16 cellular contexts compared by ENCODE assay signal in genomic region chr7:102897211-102897621, GRCh38. TPM values are rescaled to one million over a fixed set of nuclear protein-coding genes. Genes with fewer than 3 reads are reported as not detected.
DNase-seq lines count a peak whose midpoint lies in the region; ATAC-seq and TF ChIP-seq lines count a peak whose summit lies in the region.
"Had no signal": no experiment of that assay in that cellular context is flagged by ENCODE, and none has a peak within 500 bp of the region (broad histone marks: within the 10 kb centered on the region; RNA-seq: fewer than 3 reads in every experiment).

No MANE protein-coding gene starts in this region.

- no peaks in the 10 kb centered on the region for H3K27me3 Mint-ChIP-seq in activated naive CD8-positive, alpha-beta T cell treated with anti-CD3 and anti-CD28 coated beads for 36 hours

- in situ Hi-C loops in gastrocnemius medialis (cut with MboI; ENCODE audit: low sequenced_read_pairs in 4 of 4) = no loop called here

- TF ChIP-seq POLR2A in gastrocnemius medialis (IDR thresholded peaks at IDR 0.05) = no peak

- H3K9me3 ChIP-seq in ascending aorta = no peaks in the 10 kb centered on the region
- no peaks in the 10 kb centered on the region for H3K9me3 ChIP-seq in gastrocnemius medialis
- no peaks in the 10 kb centered on the region for H3K9me3 ChIP-seq in MM.1S (replicated peaks; ENCODE audit: insufficient read depth, low read length)

- H3K79me2 ChIP-seq in MM.1S (ENCODE audit: low read length) = no peaks in the 10 kb centered on the region

- intact Hi-C loops in ascending aorta (cut with DNase I) = no loop called here
- intact Hi-C loops in gastrocnemius medialis (cut with DNase I; ENCODE audit: low total_unique reads) = no loop called here

- H3K27ac ChIP-seq in ascending aorta (peak overlapping the region; percentile 75 to 77), foreskin keratinocyte (no peak overlapping the region), gastrocnemius medialis (no peak overlapping the region), MM.1S (ENCODE audit: low read length) (no peak overlapping the region)
- H3K27ac ChIP-seq: C4-2B had no signal

- no peaks in the 10 kb centered on the region for H4K20me1 ChIP-seq in MM.1S (ENCODE audit: insufficient read depth, low read length)

- H3K36me3 ChIP-seq in ascending aorta = no peaks in the 10 kb centered on the region
- H3K36me3 ChIP-seq in gastrocnemius medialis = no peaks in the 10 kb centered on the region
- H3K36me3 ChIP-seq in MM.1S (replicated peaks; ENCODE audit: insufficient read depth, low read length) = no peaks in the 10 kb centered on the region

- peak; percentile 3 for DNase-seq in NCI-H446 treated with DMSO at 0.1 percent for 48 hours (lab: John Stamatoyannopoulos, UW)
- no peak for DNase-seq in NCI-H446 (lab: John Stamatoyannopoulos, UW)
- no peak for DNase-seq in ascending aorta (ENCODE audit: low spot score in 2 of 2)
- DNase-seq in foreskin keratinocyte = no peak
- DNase-seq in activated naive CD8-positive, alpha-beta T cell treated with anti-CD3 and anti-CD28 coated beads for 36 hours = no peak
- DNase-seq in gastrocnemius medialis = no peak
- DNase-seq in NCI-H82 treated with DMSO at 0.1 percent for 48 hours (lab: John Stamatoyannopoulos, UW; ENCODE audit: unreplicated experiment) = no peak
- DNase-seq in MM.1S = no peak
- DNase-seq: COR-L47, DMS153, EL, KG1, NCI-H2029, NCI-H774, SHP77 treated with DMSO at 0.1 percent for 48 hours had no signal

- H3K4me3 Mint-ChIP-seq in activated naive CD8-positive, alpha-beta T cell treated with anti-CD3 and anti-CD28 coated beads for 36 hours = no peak overlapping the region

- H3K9me2 ChIP-seq in MM.1S (replicated peaks; ENCODE audit: insufficient read depth, low read length) = no peaks in the 10 kb centered on the region

- TF ChIP-seq CTCF in ascending aorta (IDR thresholded peaks at IDR 0.05) (no peak), foreskin keratinocyte (conservative IDR thresholded peaks at IDR 0.05) (no peak), gastrocnemius medialis (IDR thresholded peaks at IDR 0.05 in 4 of 5, conservative IDR thresholded peaks at IDR 0.05 in 1 of 5) (no peak), MM.1S (IDR thresholded peaks at IDR 0.05; ENCODE audit: low read length) (no peak)

- no peaks in the 10 kb centered on the region for H3K36me3 Mint-ChIP-seq in activated naive CD8-positive, alpha-beta T cell treated with anti-CD3 and anti-CD28 coated beads for 36 hours

- H2AFZ ChIP-seq in MM.1S (ENCODE audit: low read length) = no peak overlapping the region

- H3K27me3 ChIP-seq in ascending aorta (no peaks in the 10 kb centered on the region), foreskin keratinocyte (no peaks in the 10 kb centered on the region), gastrocnemius medialis (no peaks in the 10 kb centered on the region), MM.1S (replicated peaks; ENCODE audit: insufficient read depth, low read length) (no peaks in the 10 kb centered on the region)

- H3K9me3 Mint-ChIP-seq in activated naive CD8-positive, alpha-beta T cell treated with anti-CD3 and anti-CD28 coated beads for 36 hours = no peaks in the 10 kb centered on the region

- no peak overlapping the region for H3K4me2 ChIP-seq in MM.1S (ENCODE audit: low read depth, low read length)

- no peaks in the 10 kb centered on the region for H3F3A ChIP-seq in MM.1S (ENCODE audit: insufficient read depth, low read length)

- H3K9ac ChIP-seq in MM.1S (ENCODE audit: low read length) = no peak overlapping the region

- H3K4me3 ChIP-seq in ascending aorta = no peak overlapping the region
- H3K4me3 ChIP-seq in gastrocnemius medialis = no peak overlapping the region
- H3K4me3 ChIP-seq in MM.1S (ENCODE audit: low read length) = no peak overlapping the region

- H3K4me1 ChIP-seq in ascending aorta (peaks cover 4 to 54% of the 10 kb centered on the region in 2 donors), foreskin keratinocyte (peaks cover 20% of the 10 kb centered on the region), gastrocnemius medialis (peaks cover 0 to 10% of the 10 kb centered on the region in 2 donors), MM.1S (ENCODE audit: low read length) (no peaks in the 10 kb centered on the region)

- no peaks in the 10 kb centered on the region for H3K4me1 Mint-ChIP-seq in activated naive CD8-positive, alpha-beta T cell treated with anti-CD3 and anti-CD28 coated beads for 36 hours

- ATAC-seq in foreskin keratinocyte (peak; percentile 39), gastrocnemius medialis (no peak)

- no peak overlapping the region for H3K27ac Mint-ChIP-seq in activated naive CD8-positive, alpha-beta T cell treated with anti-CD3 and anti-CD28 coated beads for 36 hours

RNA-seq across cellular contexts. Expression of gene LRRC17, which starts 15.6 kb away (rescaled TPM):
- total RNA-seq in ascending aorta (10.5 TPM), foreskin keratinocyte (0.27 and 0.46 TPM in 2 replicates), gastrocnemius medialis (1 to 10 TPM in 2 of 4 donors, under 1 TPM in 1, not detected in 1; 0.62 to 2.5 (median 1.6) TPM)
- 0.17 and 0.20 TPM in 2 replicates for polyA plus RNA-seq in foreskin keratinocyte
- total RNA-seq in activated naive CD8-positive, alpha-beta T cell treated with anti-CD3 and anti-CD28 coated beads for 36 hours = not detected

Comparison
In these comparisons a context has a peak if more than half of its experiments do, and no peak if none do; other contexts are left out.
1. H3K27ac ChIP-seq: peak in ascending aorta (2 of 2); none in foreskin keratinocyte (single experiment), gastrocnemius medialis (0 of 4) and MM.1S (single experiment).